In the genomic region with DNA sequence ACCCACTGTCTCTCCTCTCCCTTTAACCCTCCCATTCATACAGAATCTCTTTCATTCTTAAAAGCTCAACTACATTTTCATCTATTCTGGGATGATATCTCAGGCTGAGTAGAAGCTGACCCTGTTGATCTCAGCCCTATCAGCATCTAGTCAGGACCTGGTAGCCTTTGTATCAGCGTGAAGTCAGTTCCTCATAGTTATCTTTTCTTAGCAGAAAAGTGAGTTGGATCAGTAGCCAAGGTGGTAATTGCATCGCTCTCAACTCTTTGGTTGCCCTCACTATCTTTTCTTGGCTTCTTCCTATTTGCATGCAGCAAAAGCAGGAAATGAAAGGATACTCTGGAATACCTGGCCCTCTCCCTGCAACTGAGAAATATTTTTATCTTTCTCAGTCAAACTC, we compare ENCODE assay signal across 2 cellular contexts.
TF ChIP-seq lines count a peak whose summit lies in the region.

No MANE protein-coding gene starts in this region.

TF ChIP-seq in liver, 16 proteins besides CTCF, POLR2A, EP300 and RAD21:
- TF ChIP-seq GABPA (IDR thresholded peaks at IDR 0.05 in 1 of 2, conservative IDR thresholded peaks at IDR 0.05 in 1 of 2) (no peak), FOXA2 (IDR thresholded peaks at IDR 0.05) (no peak), TAF1 (conservative IDR thresholded peaks at IDR 0.05) (no peak), HNF4G (IDR thresholded peaks at IDR 0.05) (no peak), EGR1 (IDR thresholded peaks at IDR 0.05; ENCODE audit: low read depth in 2 of 2) (no peak), YY1 (IDR thresholded peaks at IDR 0.05) (no peak)
- TF ChIP-seq, protein P1, sequence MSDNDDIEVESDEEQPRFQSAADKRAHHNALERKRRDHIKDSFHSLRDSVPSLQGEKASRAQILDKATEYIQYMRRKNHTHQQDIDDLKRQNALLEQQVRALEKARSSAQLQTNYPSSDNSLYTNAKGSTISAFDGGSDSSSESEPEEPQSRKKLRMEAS (IDR thresholded peaks at IDR 0.05): no peak

TF ChIP-seq in HepG2, 621 proteins besides CTCF, POLR2A, EP300 and RAD21:
- TF ChIP-seq, protein P2, sequence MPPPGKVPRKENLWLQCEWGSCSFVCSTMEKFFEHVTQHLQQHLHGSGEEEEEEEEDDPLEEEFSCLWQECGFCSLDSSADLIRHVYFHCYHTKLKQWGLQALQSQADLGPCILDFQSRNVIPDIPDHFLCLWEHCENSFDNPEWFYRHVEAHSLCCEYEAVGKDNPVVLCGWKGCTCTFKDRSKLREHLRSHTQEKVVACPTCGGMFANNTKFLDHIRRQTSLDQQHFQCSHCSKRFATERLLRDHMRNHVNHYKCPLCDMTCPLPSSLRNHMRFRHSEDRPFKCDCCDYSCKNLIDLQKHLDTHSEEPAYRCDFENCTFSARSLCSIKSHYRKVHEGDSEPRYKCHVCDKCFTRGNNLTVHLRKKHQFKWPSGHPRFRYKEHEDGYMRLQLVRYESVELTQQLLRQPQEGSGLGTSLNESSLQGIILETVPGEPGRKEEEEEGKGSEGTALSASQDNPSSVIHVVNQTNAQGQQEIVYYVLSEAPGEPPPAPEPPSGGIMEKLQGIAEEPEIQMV (CRISPR knock-in tag; IDR thresholded peaks at IDR 0.05; ENCODE audit: low read depth): no peak
- TF ChIP-seq NFYB (CRISPR knock-in tag; IDR thresholded peaks at IDR 0.05): no peak
TF ChIP-seq in HepG2: peak in this region for 0.
